11 cellular contexts compared by ENCODE assay signal in the genomic region with DNA sequence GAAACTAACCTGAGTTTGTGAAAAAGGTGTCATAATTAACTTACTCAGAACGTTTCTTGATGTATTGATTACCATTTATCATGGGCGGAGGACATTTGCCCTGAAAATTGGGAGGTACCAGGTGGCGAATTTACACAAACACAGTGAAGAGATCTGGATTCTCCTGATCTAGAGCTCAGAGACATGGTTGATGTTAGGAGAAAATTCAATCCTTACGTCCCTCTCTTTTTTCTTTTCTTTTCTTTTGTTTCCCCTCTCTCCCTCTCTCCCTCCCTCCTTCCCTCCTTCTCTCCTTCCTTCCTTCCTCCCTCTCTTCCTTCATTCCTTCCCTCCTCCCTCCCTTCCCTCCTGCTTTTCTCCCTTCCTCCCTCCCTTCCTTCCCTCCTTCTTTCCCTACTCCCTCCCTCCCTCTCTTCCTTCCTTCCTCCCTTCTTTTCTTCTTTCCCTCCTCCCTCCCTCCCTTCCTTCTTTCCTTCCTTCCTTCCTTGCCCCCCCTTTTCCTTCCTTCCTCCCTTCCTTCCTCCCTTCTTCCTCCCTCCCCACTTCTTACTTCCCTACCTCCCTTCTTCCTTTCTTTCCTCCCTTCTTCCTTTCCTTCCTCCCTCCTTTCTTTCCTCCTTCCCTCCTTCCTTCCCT.
"Had no signal": no experiment of that assay in that cellular context is flagged by ENCODE, and none has a peak within 500 bp of the region (broad histone marks: within the 10 kb centered on the region; RNA-seq: fewer than 3 reads in every experiment).

No MANE protein-coding gene starts in this region.

- H3K4me1 ChIP-seq: HAP-1 had no signal

- H3K36me3 ChIP-seq: HAP-1 had no signal

- H3K27ac ChIP-seq: GM23248 had no signal

- ATAC-seq: GM23338, HCT116 had no signal

- H3K9ac ChIP-seq: GM23248 had no signal

- H3K9me3 ChIP-seq: HAP-1 had no signal

- FAIRE-seq: H1, H54 had no signal

- H3K4me3 ChIP-seq: GM23248, GM23338, HAP-1 had no signal

- H2AFZ ChIP-seq: GM23248, GM23338 had no signal

- H3K4me2 ChIP-seq: GM23338 had no signal

- DNase-seq: GM23248, GOT3, H7, H9, HCEC 1CT, HFFc6 had no signal
